13 cellular contexts compared by ENCODE assay signal in genomic region chr13:111422352-111422751, GRCh38.
A peak's percentile ranks its signal among the peaks of the same experiment; 100 is the strongest.
DNase-seq lines count a peak whose midpoint lies in the region; TF ChIP-seq lines count a peak whose summit lies in the region.
"Had no signal": no experiment of that assay in that cellular context is flagged by ENCODE, and none has a peak within 500 bp of the region (broad histone marks: within the 10 kb centered on the region; RNA-seq: fewer than 3 reads in every experiment).

No MANE protein-coding gene starts in this region.

- peak; percentile 19 for DNase-seq in activated effector memory CD4-positive, alpha-beta T cell treated with anti-CD3 and anti-CD28 coated beads, Interleukin-2, amount 50 U/mL, for 16 hours
- DNase-seq in activated effector memory CD4-positive, alpha-beta T cell treated with Interleukin-2 at 50 U/mL for 16 hours, result no peak
- DNase-seq in NCI-H1105 treated with DMSO at 0.1 percent for 48 hours (lab: John Stamatoyannopoulos, UW) (peak; percentile 73), SHP77 (lab: John Stamatoyannopoulos, UW) (peak; percentile 33 to 66), CD14-positive monocyte (ENCODE audit: low spot score) (no peak), amniotic stem cell (lab: John Stamatoyannopoulos, UW) (no peak)
- DNase-seq in activated T-helper 1 cell treated with anti-CD3 and anti-CD28 coated beads, Interleukin-12 subunit alpha, Interleukin-12 subunit beta, Interleukin-2, Interleukin-4 antibody, amounts not matched to agents 30 ng/mL and 10 ng/mL and 1 ng/mL, durations not matched to agents 14 hours and 24 hours and 36 hours (ENCODE audit: low spot score), result no peak
- DNase-seq: CD4-positive, alpha-beta memory T cell; NCI-H1930; NCI-H2227 treated with DMSO at 0.1 percent for 48 hours; NCI-H748 treated with DMSO at 0.1 percent for 48 hours; T-helper 17 cell had no signal

- intact Hi-C loops in CD14-positive monocyte (cut with micrococcal nuclease), result no loop called here
- intact Hi-C loops in activated T-helper 1 cell treated with anti-CD3 and anti-CD28 coated beads, Interleukin-12 subunit alpha, Interleukin-12 subunit beta, Interleukin-2, Interleukin-4 antibody, amounts not matched to agents 30 ng/mL and 10 ng/mL and 1 ng/mL, durations not matched to agents 14 hours and 24 hours and 36 hours (cut with micrococcal nuclease), result no loop called here

- H3K36me3 Mint-ChIP-seq in CD14-positive monocyte, result no peaks in the 10 kb centered on the region
- H3K36me3 Mint-ChIP-seq in activated T-helper 1 cell treated with anti-CD3 and anti-CD28 coated beads, Interleukin-12 subunit alpha, Interleukin-12 subunit beta, Interleukin-2, Interleukin-4 antibody, amounts not matched to agents 30 ng/mL and 10 ng/mL and 1 ng/mL, durations not matched to agents 14 hours and 24 hours and 36 hours (ENCODE audit: low read depth), result no peaks in the 10 kb centered on the region
- H3K36me3 Mint-ChIP-seq: CD4-positive, alpha-beta memory T cell had no signal

- peak overlapping the region in 1 of 7 donors; percentile 14 for H3K27ac Mint-ChIP-seq in CD14-positive monocyte
- H3K27ac Mint-ChIP-seq in activated T-helper 1 cell treated with anti-CD3 and anti-CD28 coated beads, Interleukin-12 subunit alpha, Interleukin-12 subunit beta, Interleukin-2, Interleukin-4 antibody, amounts not matched to agents 30 ng/mL and 10 ng/mL and 1 ng/mL, durations not matched to agents 14 hours and 24 hours and 36 hours, result no peak overlapping the region
- H3K27ac Mint-ChIP-seq: CD4-positive, alpha-beta memory T cell; GM23338; T-helper 17 cell had no signal

- peaks cover 2 to 7% (median 4%) of the 10 kb centered on the region in 3 donors for H3K27me3 Mint-ChIP-seq in CD14-positive monocyte (ENCODE audit: low read depth in 3 of 3)
- H3K27me3 Mint-ChIP-seq in activated T-helper 1 cell treated with anti-CD3 and anti-CD28 coated beads, Interleukin-12 subunit alpha, Interleukin-12 subunit beta, Interleukin-2, Interleukin-4 antibody, amounts not matched to agents 30 ng/mL and 10 ng/mL and 1 ng/mL, durations not matched to agents 14 hours and 24 hours and 36 hours (ENCODE audit: insufficient read depth), result no peaks in the 10 kb centered on the region

- H3K9me3 Mint-ChIP-seq in CD14-positive monocyte, result no peaks in the 10 kb centered on the region
- H3K9me3 Mint-ChIP-seq in activated T-helper 1 cell treated with anti-CD3 and anti-CD28 coated beads, Interleukin-12 subunit alpha, Interleukin-12 subunit beta, Interleukin-2, Interleukin-4 antibody, amounts not matched to agents 30 ng/mL and 10 ng/mL and 1 ng/mL, durations not matched to agents 14 hours and 24 hours and 36 hours, result no peaks in the 10 kb centered on the region
- H3K9me3 Mint-ChIP-seq: CD4-positive, alpha-beta memory T cell; GM23338 had no signal

- no peak for TF ChIP-seq CTCF in CD14-positive monocyte (IDR thresholded peaks at IDR 0.05)

- no peaks in the 10 kb centered on the region for H3K4me1 Mint-ChIP-seq in CD14-positive monocyte
- no peaks in the 10 kb centered on the region for H3K4me1 Mint-ChIP-seq in activated T-helper 1 cell treated with anti-CD3 and anti-CD28 coated beads, Interleukin-12 subunit alpha, Interleukin-12 subunit beta, Interleukin-2, Interleukin-4 antibody, amounts not matched to agents 30 ng/mL and 10 ng/mL and 1 ng/mL, durations not matched to agents 14 hours and 24 hours and 36 hours (ENCODE audit: low read depth)
- H3K4me1 Mint-ChIP-seq: CD4-positive, alpha-beta memory T cell; T-helper 17 cell had no signal

- H3K4me3 Mint-ChIP-seq in CD14-positive monocyte, result no peak overlapping the region
- H3K4me3 Mint-ChIP-seq in activated T-helper 1 cell treated with anti-CD3 and anti-CD28 coated beads, Interleukin-12 subunit alpha, Interleukin-12 subunit beta, Interleukin-2, Interleukin-4 antibody, amounts not matched to agents 30 ng/mL and 10 ng/mL and 1 ng/mL, durations not matched to agents 14 hours and 24 hours and 36 hours, result no peak overlapping the region
- H3K4me3 Mint-ChIP-seq: CD4-positive, alpha-beta memory T cell; GM23338; T-helper 17 cell had no signal

Comparison
In these comparisons a context has a peak if more than half of its experiments do, and no peak if none do; other contexts are left out.
1. DNase-seq: peak in activated effector memory CD4-positive, alpha-beta T cell treated with anti-CD3 and anti-CD28 coated beads, Interleukin-2, amount 50 U/mL, for 16 hours (single experiment), NCI-H1105 treated with DMSO at 0.1 percent for 48 hours (single experiment) and SHP77 (2 of 2); none in activated effector memory CD4-positive, alpha-beta T cell treated with Interleukin-2 at 50 U/mL for 16 hours (single experiment), CD14-positive monocyte (single experiment), amniotic stem cell (single experiment) and activated T-helper 1 cell treated with anti-CD3 and anti-CD28 coated beads, Interleukin-12 subunit alpha, Interleukin-12 subunit beta, Interleukin-2, Interleukin-4 antibody, amounts not matched to agents 30 ng/mL and 10 ng/mL and 1 ng/mL, durations not matched to agents 14 hours and 24 hours and 36 hours (single experiment).